In genomic region chr1:222606757-222607156, GRCh38 we compare ENCODE assay signal across 2 cellular contexts.
A peak's percentile ranks its signal among the peaks of the same experiment; 100 is the strongest.
TF ChIP-seq lines count a peak whose summit lies in the region.

No MANE protein-coding gene starts in this region.

TF ChIP-seq in K562, 482 proteins besides CTCF, POLR2A, EP300 and RAD21:
- TF ChIP-seq POLR2H (tag; IDR thresholded peaks at IDR 0.05; ENCODE audit: low read depth) (no peak), PKNOX1 (IDR thresholded peaks at IDR 0.05) (peak; percentile 71), MEIS2 (IDR thresholded peaks at IDR 0.05; ENCODE audit: partially characterized antibody) (peak; percentile 77), BCOR (IDR thresholded peaks at IDR 0.05) (no peak), MXI1 (IDR thresholded peaks at IDR 0.05; ENCODE audit: low read depth, low read length) (no peak), SMAD3 (CRISPR knock-in tag; conservative IDR thresholded peaks at IDR 0.05) (no peak), ATF7 (IDR thresholded peaks at IDR 0.05) (no peak), PBX2 (CRISPR knock-in tag; IDR thresholded peaks at IDR 0.05; ENCODE audit: low read depth) (no peak), PBX2 (tag; conservative IDR thresholded peaks at IDR 0.05; ENCODE audit: low read depth) (peak; percentile 45)

TF ChIP-seq in SK-N-SH treated with all-trans-retinoic acid at 6 μM for 48 hours, 23 proteins besides CTCF, POLR2A, EP300 and RAD21:
- TF ChIP-seq ZNF565 (CRISPR knock-in tag; conservative IDR thresholded peaks at IDR 0.05; ENCODE audit: low read depth) (no peak), SNAI2 (CRISPR knock-in tag; IDR thresholded peaks at IDR 0.05) (no peak), CSRNP3 (CRISPR knock-in tag; IDR thresholded peaks at IDR 0.05) (no peak), GLIS3 (CRISPR knock-in tag; IDR thresholded peaks at IDR 0.05) (no peak), CREB5 (CRISPR knock-in tag; IDR thresholded peaks at IDR 0.05; ENCODE audit: low read depth) (no peak), TOX (CRISPR knock-in tag; IDR thresholded peaks at IDR 0.05; ENCODE audit: borderline replicate concordance) (no peak), RARB (CRISPR knock-in tag; IDR thresholded peaks at IDR 0.05) (no peak), ZFP30 (CRISPR knock-in tag; IDR thresholded peaks at IDR 0.05) (no peak), BACH2 (CRISPR knock-in tag; IDR thresholded peaks at IDR 0.05; ENCODE audit: borderline replicate concordance) (no peak), OSR1 (CRISPR knock-in tag; IDR thresholded peaks at IDR 0.05) (no peak), ZNF8 (CRISPR knock-in tag; IDR thresholded peaks at IDR 0.05) (no peak), ZNF70 (CRISPR knock-in tag; IDR thresholded peaks at IDR 0.05) (no peak), ESRRG (CRISPR knock-in tag; IDR thresholded peaks at IDR 0.05) (no peak), ZFP3 (CRISPR knock-in tag; IDR thresholded peaks at IDR 0.05) (no peak), ISL1 (CRISPR knock-in tag; IDR thresholded peaks at IDR 0.05) (no peak), CSDC2 (CRISPR knock-in tag; IDR thresholded peaks at IDR 0.05) (no peak)
